1 cellular context compared by ENCODE assay signal in the genomic region with DNA sequence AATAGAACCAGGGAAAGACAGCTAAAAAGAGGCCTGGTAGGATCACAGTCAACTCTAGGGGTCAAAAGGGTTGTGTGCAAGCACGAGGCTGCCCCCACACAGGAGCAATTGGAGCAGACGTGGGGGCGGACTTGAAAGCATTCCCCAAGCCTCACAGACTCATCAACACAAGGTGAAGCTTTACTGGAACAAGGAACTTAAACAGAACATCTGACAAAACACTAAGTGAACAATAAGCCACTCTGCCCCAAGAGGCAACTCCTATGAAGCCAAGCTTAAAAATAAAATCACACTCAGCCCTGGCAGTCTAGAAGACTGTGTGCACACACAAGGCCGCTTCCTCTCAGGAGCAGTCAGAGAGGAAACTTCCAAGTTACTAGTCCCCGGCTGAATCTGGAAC.
TF ChIP-seq lines count a peak whose summit lies in the region.

No MANE protein-coding gene starts in this region.

TF ChIP-seq in GM23338, 12 proteins besides CTCF, POLR2A, EP300 and RAD21 (continued from another document):
- TF ChIP-seq, protein P1, sequence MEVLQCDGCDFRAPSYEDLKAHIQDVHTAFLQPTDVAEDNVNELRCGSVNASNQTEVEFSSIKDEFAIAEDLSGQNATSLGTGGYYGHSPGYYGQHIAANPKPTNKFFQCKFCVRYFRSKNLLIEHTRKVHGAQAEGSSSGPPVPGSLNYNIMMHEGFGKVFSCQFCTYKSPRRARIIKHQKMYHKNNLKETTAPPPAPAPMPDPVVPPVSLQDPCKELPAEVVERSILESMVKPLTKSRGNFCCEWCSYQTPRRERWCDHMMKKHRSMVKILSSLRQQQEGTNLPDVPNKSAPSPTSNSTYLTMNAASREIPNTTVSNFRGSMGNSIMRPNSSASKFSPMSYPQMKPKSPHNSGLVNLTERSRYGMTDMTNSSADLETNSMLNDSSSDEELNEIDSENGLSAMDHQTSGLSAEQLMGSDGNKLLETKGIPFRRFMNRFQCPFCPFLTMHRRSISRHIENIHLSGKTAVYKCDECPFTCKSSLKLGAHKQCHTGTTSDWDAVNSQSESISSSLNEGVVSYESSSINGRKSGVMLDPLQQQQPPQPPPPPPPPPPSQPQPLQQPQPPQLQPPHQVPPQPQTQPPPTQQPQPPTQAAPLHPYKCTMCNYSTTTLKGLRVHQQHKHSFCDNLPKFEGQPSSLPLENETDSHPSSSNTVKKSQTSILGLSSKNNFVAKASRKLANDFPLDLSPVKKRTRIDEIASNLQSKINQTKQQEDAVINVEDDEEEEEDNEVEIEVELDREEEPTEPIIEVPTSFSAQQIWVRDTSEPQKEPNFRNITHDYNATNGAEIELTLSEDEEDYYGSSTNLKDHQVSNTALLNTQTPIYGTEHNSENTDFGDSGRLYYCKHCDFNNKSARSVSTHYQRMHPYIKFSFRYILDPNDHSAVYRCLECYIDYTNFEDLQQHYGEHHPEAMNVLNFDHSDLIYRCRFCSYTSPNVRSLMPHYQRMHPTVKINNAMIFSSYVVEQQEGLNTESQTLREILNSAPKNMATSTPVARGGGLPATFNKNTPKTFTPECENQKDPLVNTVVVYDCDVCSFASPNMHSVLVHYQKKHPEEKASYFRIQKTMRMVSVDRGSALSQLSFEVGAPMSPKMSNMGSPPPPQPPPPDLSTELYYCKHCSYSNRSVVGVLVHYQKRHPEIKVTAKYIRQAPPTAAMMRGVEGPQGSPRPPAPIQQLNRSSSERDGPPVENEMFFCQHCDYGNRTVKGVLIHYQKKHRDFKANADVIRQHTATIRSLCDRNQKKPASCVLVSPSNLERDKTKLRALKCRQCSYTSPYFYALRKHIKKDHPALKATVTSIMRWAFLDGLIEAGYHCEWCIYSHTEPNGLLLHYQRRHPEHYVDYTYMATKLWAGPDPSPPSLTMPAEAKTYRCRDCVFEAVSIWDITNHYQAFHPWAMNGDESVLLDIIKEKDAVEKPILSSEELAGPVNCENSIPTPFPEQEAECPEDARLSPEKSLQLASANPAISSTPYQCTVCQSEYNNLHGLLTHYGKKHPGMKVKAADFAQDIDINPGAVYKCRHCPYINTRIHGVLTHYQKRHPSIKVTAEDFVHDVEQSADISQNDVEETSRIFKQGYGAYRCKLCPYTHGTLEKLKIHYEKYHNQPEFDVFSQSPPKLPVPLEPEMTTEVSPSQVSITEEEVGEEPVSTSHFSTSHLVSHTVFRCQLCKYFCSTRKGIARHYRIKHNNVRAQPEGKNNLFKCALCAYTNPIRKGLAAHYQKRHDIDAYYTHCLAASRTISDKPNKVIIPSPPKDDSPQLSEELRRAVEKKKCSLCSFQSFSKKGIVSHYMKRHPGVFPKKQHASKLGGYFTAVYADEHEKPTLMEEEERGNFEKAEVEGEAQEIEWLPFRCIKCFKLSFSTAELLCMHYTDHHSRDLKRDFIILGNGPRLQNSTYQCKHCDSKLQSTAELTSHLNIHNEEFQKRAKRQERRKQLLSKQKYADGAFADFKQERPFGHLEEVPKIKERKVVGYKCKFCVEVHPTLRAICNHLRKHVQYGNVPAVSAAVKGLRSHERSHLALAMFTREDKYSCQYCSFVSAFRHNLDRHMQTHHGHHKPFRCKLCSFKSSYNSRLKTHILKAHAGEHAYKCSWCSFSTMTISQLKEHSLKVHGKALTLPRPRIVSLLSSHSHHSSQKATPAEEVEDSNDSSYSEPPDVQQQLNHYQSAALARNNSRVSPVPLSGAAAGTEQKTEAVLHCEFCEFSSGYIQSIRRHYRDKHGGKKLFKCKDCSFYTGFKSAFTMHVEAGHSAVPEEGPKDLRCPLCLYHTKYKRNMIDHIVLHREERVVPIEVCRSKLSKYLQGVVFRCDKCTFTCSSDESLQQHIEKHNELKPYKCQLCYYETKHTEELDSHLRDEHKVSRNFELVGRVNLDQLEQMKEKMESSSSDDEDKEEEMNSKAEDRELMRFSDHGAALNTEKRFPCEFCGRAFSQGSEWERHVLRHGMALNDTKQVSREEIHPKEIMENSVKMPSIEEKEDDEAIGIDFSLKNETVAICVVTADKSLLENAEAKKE (CRISPR knock-in tag; IDR thresholded peaks at IDR 0.05), result no peak
- no peak for TF ChIP-seq POLR2AphosphoS5 (IDR thresholded peaks at IDR 0.05; ENCODE audit: low read depth)
- TF ChIP-seq NANOG (IDR thresholded peaks at IDR 0.05; ENCODE audit: borderline replicate concordance), result no peak
- TF ChIP-seq, protein P2, sequence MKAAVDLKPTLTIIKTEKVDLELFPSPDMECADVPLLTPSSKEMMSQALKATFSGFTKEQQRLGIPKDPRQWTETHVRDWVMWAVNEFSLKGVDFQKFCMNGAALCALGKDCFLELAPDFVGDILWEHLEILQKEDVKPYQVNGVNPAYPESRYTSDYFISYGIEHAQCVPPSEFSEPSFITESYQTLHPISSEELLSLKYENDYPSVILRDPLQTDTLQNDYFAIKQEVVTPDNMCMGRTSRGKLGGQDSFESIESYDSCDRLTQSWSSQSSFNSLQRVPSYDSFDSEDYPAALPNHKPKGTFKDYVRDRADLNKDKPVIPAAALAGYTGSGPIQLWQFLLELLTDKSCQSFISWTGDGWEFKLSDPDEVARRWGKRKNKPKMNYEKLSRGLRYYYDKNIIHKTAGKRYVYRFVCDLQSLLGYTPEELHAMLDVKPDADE (IDR thresholded peaks at IDR 0.05), result no peak
- TF ChIP-seq EZH2 (IDR thresholded peaks at IDR 0.05; ENCODE audit: low read depth, unreplicated experiment), result no peak
- no peak for TF ChIP-seq JUNB (IDR thresholded peaks at IDR 0.05; ENCODE audit: unreplicated experiment)
